1 cellular context compared by ENCODE assay signal in the genomic region with DNA sequence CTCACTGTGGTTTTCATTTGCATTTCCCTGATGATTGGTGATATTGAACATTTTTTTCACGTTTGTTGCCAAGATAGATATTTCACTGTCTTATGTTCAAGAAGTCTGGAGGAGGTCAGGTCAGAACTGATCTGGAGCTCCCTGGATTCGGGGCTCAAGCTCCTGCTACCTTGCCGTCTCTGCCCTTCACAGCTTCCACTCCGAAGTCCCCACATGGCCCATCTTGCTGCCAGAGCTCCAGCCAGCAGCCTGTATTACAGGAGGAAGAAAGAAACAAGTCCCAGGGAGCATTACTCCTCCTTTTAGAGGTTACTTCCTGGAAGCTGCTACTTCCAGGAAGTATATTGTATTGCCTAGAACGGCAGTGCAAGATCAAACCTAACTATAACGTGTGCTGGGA.
TF ChIP-seq lines count a peak whose summit lies in the region.

No MANE protein-coding gene starts in this region.

TF ChIP-seq in K562, 482 proteins besides CTCF, POLR2A, EP300 and RAD21 (continued from another document):
- TF ChIP-seq, protein P1, sequence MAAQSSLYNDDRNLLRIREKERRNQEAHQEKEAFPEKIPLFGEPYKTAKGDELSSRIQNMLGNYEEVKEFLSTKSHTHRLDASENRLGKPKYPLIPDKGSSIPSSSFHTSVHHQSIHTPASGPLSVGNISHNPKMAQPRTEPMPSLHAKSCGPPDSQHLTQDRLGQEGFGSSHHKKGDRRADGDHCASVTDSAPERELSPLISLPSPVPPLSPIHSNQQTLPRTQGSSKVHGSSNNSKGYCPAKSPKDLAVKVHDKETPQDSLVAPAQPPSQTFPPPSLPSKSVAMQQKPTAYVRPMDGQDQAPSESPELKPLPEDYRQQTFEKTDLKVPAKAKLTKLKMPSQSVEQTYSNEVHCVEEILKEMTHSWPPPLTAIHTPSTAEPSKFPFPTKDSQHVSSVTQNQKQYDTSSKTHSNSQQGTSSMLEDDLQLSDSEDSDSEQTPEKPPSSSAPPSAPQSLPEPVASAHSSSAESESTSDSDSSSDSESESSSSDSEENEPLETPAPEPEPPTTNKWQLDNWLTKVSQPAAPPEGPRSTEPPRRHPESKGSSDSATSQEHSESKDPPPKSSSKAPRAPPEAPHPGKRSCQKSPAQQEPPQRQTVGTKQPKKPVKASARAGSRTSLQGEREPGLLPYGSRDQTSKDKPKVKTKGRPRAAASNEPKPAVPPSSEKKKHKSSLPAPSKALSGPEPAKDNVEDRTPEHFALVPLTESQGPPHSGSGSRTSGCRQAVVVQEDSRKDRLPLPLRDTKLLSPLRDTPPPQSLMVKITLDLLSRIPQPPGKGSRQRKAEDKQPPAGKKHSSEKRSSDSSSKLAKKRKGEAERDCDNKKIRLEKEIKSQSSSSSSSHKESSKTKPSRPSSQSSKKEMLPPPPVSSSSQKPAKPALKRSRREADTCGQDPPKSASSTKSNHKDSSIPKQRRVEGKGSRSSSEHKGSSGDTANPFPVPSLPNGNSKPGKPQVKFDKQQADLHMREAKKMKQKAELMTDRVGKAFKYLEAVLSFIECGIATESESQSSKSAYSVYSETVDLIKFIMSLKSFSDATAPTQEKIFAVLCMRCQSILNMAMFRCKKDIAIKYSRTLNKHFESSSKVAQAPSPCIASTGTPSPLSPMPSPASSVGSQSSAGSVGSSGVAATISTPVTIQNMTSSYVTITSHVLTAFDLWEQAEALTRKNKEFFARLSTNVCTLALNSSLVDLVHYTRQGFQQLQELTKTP (IDR thresholded peaks at IDR 0.05; ENCODE audit: low read depth in 1 of 2, partially characterized antibody in 2 of 2): no peak
TF ChIP-seq in K562: peak in this region for 1.
